ENCODE assay signal across 2 cellular contexts in genomic region chr2:10337449-10337848, GRCh38.
TF ChIP-seq lines count a peak whose summit lies in the region.

No MANE protein-coding gene starts in this region.

TF ChIP-seq in HepG2, 621 proteins besides CTCF, POLR2A, EP300 and RAD21:
- TF ChIP-seq REL (CRISPR knock-in tag; conservative IDR thresholded peaks at IDR 0.05): no peak
- TF ChIP-seq ZNF768 (CRISPR knock-in tag; IDR thresholded peaks at IDR 0.05): peak; percentile 94
- TF ChIP-seq NBN (conservative IDR thresholded peaks at IDR 0.05): no peak
- TF ChIP-seq ZNF784 (CRISPR knock-in tag; IDR thresholded peaks at IDR 0.05; ENCODE audit: borderline replicate concordance): no peak
- TF ChIP-seq DBP (CRISPR knock-in tag; IDR thresholded peaks at IDR 0.05; ENCODE audit: not compliant biosample characterization): no peak
- no peak for TF ChIP-seq ZNF3 (CRISPR knock-in tag; IDR thresholded peaks at IDR 0.05)
- TF ChIP-seq, protein P1, sequence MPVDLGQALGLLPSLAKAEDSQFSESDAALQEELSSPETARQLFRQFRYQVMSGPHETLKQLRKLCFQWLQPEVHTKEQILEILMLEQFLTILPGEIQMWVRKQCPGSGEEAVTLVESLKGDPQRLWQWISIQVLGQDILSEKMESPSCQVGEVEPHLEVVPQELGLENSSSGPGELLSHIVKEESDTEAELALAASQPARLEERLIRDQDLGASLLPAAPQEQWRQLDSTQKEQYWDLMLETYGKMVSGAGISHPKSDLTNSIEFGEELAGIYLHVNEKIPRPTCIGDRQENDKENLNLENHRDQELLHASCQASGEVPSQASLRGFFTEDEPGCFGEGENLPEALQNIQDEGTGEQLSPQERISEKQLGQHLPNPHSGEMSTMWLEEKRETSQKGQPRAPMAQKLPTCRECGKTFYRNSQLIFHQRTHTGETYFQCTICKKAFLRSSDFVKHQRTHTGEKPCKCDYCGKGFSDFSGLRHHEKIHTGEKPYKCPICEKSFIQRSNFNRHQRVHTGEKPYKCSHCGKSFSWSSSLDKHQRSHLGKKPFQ (CRISPR knock-in tag; IDR thresholded peaks at IDR 0.05; ENCODE audit: insufficient replicate concordance): no peak
- no peak for TF ChIP-seq GPN1 (CRISPR knock-in tag; IDR thresholded peaks at IDR 0.05; ENCODE audit: borderline replicate concordance)
- no peak for TF ChIP-seq CBX5 (CRISPR knock-in tag; IDR thresholded peaks at IDR 0.05; ENCODE audit: borderline replicate concordance)
- TF ChIP-seq ELF4 (CRISPR knock-in tag; IDR thresholded peaks at IDR 0.05; ENCODE audit: borderline replicate concordance): no peak
- peak; percentile 15; the same call in 1 of the 2 replicates for TF ChIP-seq ZMYM3 (CRISPR knock-in tag; IDR thresholded peaks at IDR 0.05)

TF ChIP-seq in GM23338, 12 proteins besides CTCF, POLR2A, EP300 and RAD21:
- no peak for TF ChIP-seq ZNF462 (CRISPR knock-in tag; IDR thresholded peaks at IDR 0.05)
- TF ChIP-seq, protein P2, sequence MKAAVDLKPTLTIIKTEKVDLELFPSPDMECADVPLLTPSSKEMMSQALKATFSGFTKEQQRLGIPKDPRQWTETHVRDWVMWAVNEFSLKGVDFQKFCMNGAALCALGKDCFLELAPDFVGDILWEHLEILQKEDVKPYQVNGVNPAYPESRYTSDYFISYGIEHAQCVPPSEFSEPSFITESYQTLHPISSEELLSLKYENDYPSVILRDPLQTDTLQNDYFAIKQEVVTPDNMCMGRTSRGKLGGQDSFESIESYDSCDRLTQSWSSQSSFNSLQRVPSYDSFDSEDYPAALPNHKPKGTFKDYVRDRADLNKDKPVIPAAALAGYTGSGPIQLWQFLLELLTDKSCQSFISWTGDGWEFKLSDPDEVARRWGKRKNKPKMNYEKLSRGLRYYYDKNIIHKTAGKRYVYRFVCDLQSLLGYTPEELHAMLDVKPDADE (IDR thresholded peaks at IDR 0.05): no peak
- no peak for TF ChIP-seq NANOG (IDR thresholded peaks at IDR 0.05; ENCODE audit: borderline replicate concordance)
TF ChIP-seq in GM23338: peak in this region for 0.
